9 cellular contexts compared by ENCODE assay signal in the genomic region with DNA sequence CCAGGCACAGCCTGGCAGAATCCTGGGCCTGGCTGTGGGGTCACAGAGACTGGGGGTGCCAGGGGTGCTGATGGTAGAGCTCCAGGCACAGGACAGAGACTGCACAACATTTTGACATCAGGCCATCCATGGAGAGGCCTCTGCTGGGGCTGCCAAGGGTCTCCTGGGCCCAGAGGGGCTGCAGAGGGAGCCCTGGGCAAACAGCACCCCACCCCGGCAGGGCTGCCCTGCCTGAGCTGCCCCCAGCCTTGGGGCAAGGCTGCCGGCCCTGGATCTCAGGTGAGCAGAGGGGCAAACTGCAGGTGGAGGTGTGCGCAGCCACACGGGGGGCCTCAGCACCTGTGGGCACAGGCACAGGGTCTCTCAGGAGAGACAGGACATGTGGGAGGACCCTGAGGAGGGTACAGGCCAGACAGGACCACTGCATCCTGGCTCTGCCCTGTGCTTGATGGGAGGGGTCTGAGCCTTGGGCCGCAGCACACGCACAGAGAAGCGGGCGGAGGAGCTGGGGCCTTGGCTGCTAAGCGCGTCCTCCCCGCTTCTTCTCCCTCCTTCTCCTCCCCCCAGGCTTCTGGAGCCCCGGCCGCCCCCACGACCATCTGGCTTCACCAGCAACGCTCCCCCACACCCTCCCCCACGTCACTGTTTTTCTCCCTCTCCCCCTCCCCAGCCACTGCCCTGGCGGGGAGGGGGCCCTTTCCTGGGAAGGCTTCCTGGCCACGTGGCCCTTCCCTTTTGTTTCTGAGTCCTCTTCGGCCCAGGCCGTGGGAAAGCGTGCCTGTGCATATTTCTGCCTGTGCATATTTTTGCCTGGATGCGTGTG. TPM values are rescaled to one million over a fixed set of nuclear protein-coding genes. Genes with fewer than 3 reads are reported as not detected.
DNase-seq lines count a peak whose midpoint lies in the region; ATAC-seq, FAIRE-seq and TF ChIP-seq lines count a peak whose summit lies in the region.
"Had no signal": no experiment of that assay in that cellular context is flagged by ENCODE, and none has a peak within 500 bp of the region (broad histone marks: within the 10 kb centered on the region; RNA-seq: fewer than 3 reads in every experiment).

No MANE protein-coding gene starts in this region.

- H3K4me3 ChIP-seq in endothelial cell of umbilical vein (replicated peaks in 1 of 3; ENCODE audit: insufficient read depth in 1 of 3, low read depth in 1 of 3, low read length in 3 of 3), result no peak overlapping the region

- no peak overlapping the region for H3K9ac ChIP-seq in endothelial cell of umbilical vein (replicated peaks; ENCODE audit: extremely low read depth, insufficient read depth, low read length)

- no peaks in the 10 kb centered on the region for H3K79me2 ChIP-seq in endothelial cell of umbilical vein (ENCODE audit: control insufficient read depth, insufficient read depth, low read length)

- POLR2A ChIA-PET in endothelial cell of umbilical vein (lab: Charles Lee), result no interaction called here

- CTCF ChIA-PET in endothelial cell of umbilical vein (lab: Charles Lee), result interaction anchor here (3.2 to 3.5 kb wide), 2 partner anchors 19 to 83 kb away, joined by 11 to 35 read pairs; no protein-coding TSS in a partner anchor

- dilution Hi-C loops in endothelial cell of umbilical vein (cut with MboI; ENCODE audit: extremely low pct_ligation_motif_present, low sequenced_read_pairs), result no loop called here

- H3K9me3 ChIP-seq in endothelial cell of umbilical vein (replicated peaks; ENCODE audit: control insufficient read depth, insufficient read depth, low read length), result no peaks in the 10 kb centered on the region

- H3K27ac ChIP-seq in endothelial cell of umbilical vein (ENCODE audit: insufficient read depth, low read depth, low read length), result no peak overlapping the region

- no peak for TF ChIP-seq CTCF in endothelial cell of umbilical vein (IDR thresholded peaks at IDR 0.05; ENCODE audit: extremely low read depth in 1 of 2, insufficient read depth in 1 of 2, low read depth in 1 of 2, low read length in 2 of 2)

- no peaks in the 10 kb centered on the region for H3K9me1 ChIP-seq in endothelial cell of umbilical vein (replicated peaks; ENCODE audit: control insufficient read depth, extremely low read depth, insufficient read depth, low read length)

- DNase-seq in GDM1 (lab: John Stamatoyannopoulos, UW), result peak; percentile 30
- DNase-seq in NCI-H82 treated with DMSO at 0.1 percent for 48 hours (lab: John Stamatoyannopoulos, UW; ENCODE audit: unreplicated experiment), result peak; percentile 92
- DNase-seq in endothelial cell of umbilical vein (ENCODE audit: low read depth, low spot score), result peak; percentile 75
- peak in 43 of 56 donors; percentile 14 to 80 (median 49) for DNase-seq in nucleus accumbens (lab: John Stamatoyannopoulos, UW)
- no peak for DNase-seq in COLO829 (ENCODE audit: low spot score)
- DNase-seq in cerebellar cortex (ENCODE audit: low spot score), result no peak
- DNase-seq: kidney had no signal

- no peaks in the 10 kb centered on the region for H3K36me3 ChIP-seq in endothelial cell of umbilical vein (ENCODE audit: control insufficient read depth in 2 of 2, extremely low read depth in 1 of 2, insufficient read depth in 2 of 2, low read length in 2 of 2)

- H4K20me1 ChIP-seq in endothelial cell of umbilical vein (replicated peaks; ENCODE audit: control insufficient read depth, extremely low read depth, insufficient read depth, low read length), result no peaks in the 10 kb centered on the region

- ATAC-seq in GM21381 (IDR thresholded peaks at IDR 0.05; ENCODE audit: unreplicated experiment) (no peak), HG02642 (IDR thresholded peaks at IDR 0.05; ENCODE audit: poor library complexity, unreplicated experiment) (no peak)

- no TSS peak for BruUV-seq in endothelial cell of umbilical vein (replicated peaks; lab: Mats Ljungman, UMichigan)

- peak overlapping the region; percentile 42 for H2AFZ ChIP-seq in endothelial cell of umbilical vein (ENCODE audit: low read depth, low read length)

- no peak overlapping the region for H3K4me2 ChIP-seq in endothelial cell of umbilical vein (ENCODE audit: insufficient read depth, low read length)

- TF ChIP-seq POLR2A in endothelial cell of umbilical vein (IDR thresholded peaks at IDR 0.05; ENCODE audit: low read depth, low read length), result no peak

- H3K4me1 ChIP-seq in endothelial cell of umbilical vein (ENCODE audit: control insufficient read depth, extremely low read depth, insufficient read depth, low read length), result peaks cover 11% of the 10 kb centered on the region

- no peaks in the 10 kb centered on the region for H3K27me3 ChIP-seq in endothelial cell of umbilical vein (ENCODE audit: control insufficient read depth in 2 of 2, insufficient read depth in 2 of 2, low read length in 2 of 2)

- no peak for FAIRE-seq in endothelial cell of umbilical vein (lab: Jason Lieb, UNC)
- FAIRE-seq: kidney had no signal

- intact Hi-C loops in endothelial cell of umbilical vein (cut with micrococcal nuclease), result loop anchor here (1.0 kb wide), 1 partner anchor 34 kb away; no protein-coding TSS in a partner anchor

TF ChIP-seq in endothelial cell of umbilical vein, 7 proteins besides CTCF, POLR2A, EP300 and RAD21:
- TF ChIP-seq FOS (IDR thresholded peaks at IDR 0.05; ENCODE audit: borderline replicate concordance, insufficient read depth, low read length), result no peak
- TF ChIP-seq, protein P1, sequence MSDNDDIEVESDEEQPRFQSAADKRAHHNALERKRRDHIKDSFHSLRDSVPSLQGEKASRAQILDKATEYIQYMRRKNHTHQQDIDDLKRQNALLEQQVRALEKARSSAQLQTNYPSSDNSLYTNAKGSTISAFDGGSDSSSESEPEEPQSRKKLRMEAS (IDR thresholded peaks at IDR 0.05; ENCODE audit: insufficient read depth, insufficient read length), result peak; percentile 63

RNA-seq across cellular contexts. Expression of a gene that starts 28.0 kb away (rescaled TPM):
- 1.2 and 1.3 TPM in 2 replicates for total RNA-seq in endothelial cell of umbilical vein
- 2.2 and 3.5 TPM in 2 replicates for polyA plus RNA-seq in endothelial cell of umbilical vein
- 1.0 and 1.4 TPM in 2 replicates for polyA plus RNA-seq in endothelial cell of umbilical vein (2011; cell fraction: cytosol; rRNA removed)
- polyA plus RNA-seq in endothelial cell of umbilical vein (2011; cell fraction: nucleus; rRNA removed), result 0.34 and 0.53 TPM in 2 replicates
- polyA plus RNA-seq in endothelial cell of umbilical vein (2012), result 1.0 and 1.6 TPM in 2 replicates
- polyA minus RNA-seq in endothelial cell of umbilical vein, result 0.57 and 0.85 TPM in 2 replicates
- polyA minus RNA-seq in endothelial cell of umbilical vein (2011; cell fraction: cytosol; rRNA and poly(A)+ RNA removed), result 6.3 TPM
- 0.53 TPM in 1 of 2 replicates, not detected in the other for polyA minus RNA-seq in endothelial cell of umbilical vein (2011; cell fraction: nucleus; rRNA and poly(A)+ RNA removed)

Comparison
In these comparisons a context has a peak if more than half of its experiments do, and no peak if none do; other contexts are left out.
1. DNase-seq: peak in GDM1 (single experiment), NCI-H82 treated with DMSO at 0.1 percent for 48 hours (single experiment), endothelial cell of umbilical vein (single experiment) and nucleus accumbens (43 of 56); none in COLO829 (single experiment) and cerebellar cortex (single experiment).